Comparison of ENCODE assay signal across 1 cellular context in the genomic region with DNA sequence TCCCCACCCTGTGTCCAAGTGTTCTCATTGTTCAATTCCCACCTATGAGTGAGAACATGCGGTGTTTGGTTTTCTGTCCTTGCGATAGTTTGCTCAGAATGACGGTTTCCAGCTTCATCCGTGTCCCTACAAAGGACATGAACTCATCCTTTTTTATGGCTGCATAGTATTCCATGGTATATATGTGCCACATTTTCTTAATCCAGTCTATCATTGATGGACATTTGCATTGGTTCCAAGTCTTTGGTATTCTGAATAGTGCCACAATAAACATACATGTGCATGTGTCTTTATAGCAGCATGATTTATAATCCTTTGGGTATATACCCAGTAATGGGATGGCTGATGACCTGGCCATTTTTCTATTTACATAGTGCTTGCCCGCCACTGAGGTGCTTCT.
TF ChIP-seq lines count a peak whose summit lies in the region.

No MANE protein-coding gene starts in this region.

TF ChIP-seq in SK-N-SH treated with all-trans-retinoic acid at 6 μM for 48 hours, 23 proteins besides CTCF, POLR2A, EP300 and RAD21:
- peak; percentile 27; the same call in 1 of the 2 replicates for TF ChIP-seq ZNF8 (CRISPR knock-in tag; IDR thresholded peaks at IDR 0.05)
